In genomic region chr20:31543966-31544598, GRCh38 we compare ENCODE assay signal across 8 cellular contexts. TPM values are rescaled to one million over a fixed set of nuclear protein-coding genes. Genes with fewer than 3 reads are reported as not detected.
DNase-seq lines count a peak whose midpoint lies in the region; ATAC-seq and TF ChIP-seq lines count a peak whose summit lies in the region.

No MANE protein-coding gene starts in this region.

- H3K36me3 ChIP-seq in lung (ENCODE audit: control insufficient read depth in 2 of 2, insufficient read depth in 2 of 2, low read length in 2 of 2): peaks cover 8 to 21% of the 10 kb centered on the region in 2 donors

- peaks cover 16% of the 10 kb centered on the region for H3K4me1 Mint-ChIP-seq in MCF 10A (ENCODE audit: insufficient read depth, unreplicated experiment)

- TF ChIP-seq CTCF in AG04449 (IDR thresholded peaks at IDR 0.05; ENCODE audit: insufficient read depth, low read length, missing control alignments) (no peak), MCF 10A (IDR thresholded peaks at IDR 0.05; ENCODE audit: unreplicated experiment) (no peak), lung (IDR thresholded peaks at IDR 0.05; ENCODE audit: control extremely low read depth, extremely low read depth) (no peak)

- H3K36me3 Mint-ChIP-seq in MCF 10A (ENCODE audit: insufficient read depth, unreplicated experiment): peaks cover 75% of the 10 kb centered on the region

- 69 to 75% methylated on average over 1 of the region's 1 CpG for WGBS in lung, 2 donors

- peak overlapping the region; percentile 71 for H3K27ac Mint-ChIP-seq in MCF 10A (ENCODE audit: low read depth, unreplicated experiment)

- no peaks in the 10 kb centered on the region for H3K4me1 ChIP-seq in lung (ENCODE audit: control insufficient read depth in 2 of 2, insufficient read depth in 2 of 2, low read length in 2 of 2)

- no TSS peak for BruUV-seq in MCF 10A (replicated peaks; lab: Mats Ljungman, UMichigan)

- CTCF ChIA-PET in AG04449 (lab: Yijun Ruan, JAX) (interaction anchor here (0.7 to 18.2 kb wide), 4 partner anchors 10 to 68 kb away, joined by 3 to 340 read pairs (median 8); partner anchors contain the start of gene HM13), MCF 10A (lab: Yijun Ruan, JAX) (interaction anchor here (1.1 to 21.4 kb wide), 2 partner anchors 15 to 68 kb away, joined by 7 to 278 read pairs; no protein-coding TSS in a partner anchor)

- no peak overlapping the region for H3K4me3 Mint-ChIP-seq in MCF 10A (ENCODE audit: unreplicated experiment)

- H3K4me3 ChIP-seq in AG04449 (ENCODE audit: low read depth, low read length) (no peak overlapping the region), lung (no peak overlapping the region)

- intact Hi-C loops in MCF 10A (cut with micrococcal nuclease): no loop called here

- H3K9me3 ChIP-seq in lung (ENCODE audit: control insufficient read depth in 2 of 2, insufficient read depth in 1 of 2, low read length in 1 of 2): no peaks in the 10 kb centered on the region

- POLR2A ChIA-PET in AG04449 (lab: Yijun Ruan, JAX): interaction anchor here (0.6 to 1.5 kb wide), 4 partner anchors 23 to 523 kb away, joined by 3 to 7 read pairs (median 4); partner anchors contain the start of gene ID1
- POLR2A ChIA-PET in MCF 10A (lab: Yijun Ruan, JAX): interaction anchor here (1.1 to 1.9 kb wide), 3 partner anchors 17 to 63 kb away, joined by 3 to 8 read pairs (median 3); no protein-coding TSS in a partner anchor

- no peaks in the 10 kb centered on the region for H3K27me3 ChIP-seq in lung (ENCODE audit: control insufficient read depth, insufficient read depth)

- H3K27me3 Mint-ChIP-seq in MCF 10A (ENCODE audit: insufficient read depth, unreplicated experiment): no peaks in the 10 kb centered on the region

- ATAC-seq in lung (ENCODE audit: insufficient read depth, low FRiP score) (peak; percentile 42), HG02610 (IDR thresholded peaks at IDR 0.05; ENCODE audit: unreplicated experiment) (no peak), HG03196 (IDR thresholded peaks at IDR 0.05; ENCODE audit: unreplicated experiment) (no peak)

- H3K9me3 Mint-ChIP-seq in MCF 10A (ENCODE audit: unreplicated experiment): no peaks in the 10 kb centered on the region

- H3K27ac ChIP-seq in lung (ENCODE audit: low read depth in 1 of 2, low read length in 1 of 2): peak overlapping the region in 1 of 2 donors; percentile 37

- DNase-seq in AG04449 (ENCODE audit: low read depth, low spot score) (peak; percentile 93), HT1080 (ENCODE audit: low read depth) (peak; percentile 84), MCF 10A (ENCODE audit: unreplicated experiment) (peak; percentile 19), lung (ENCODE audit: low spot score) (peak; percentile 37), DMS 273 treated with DMSO at 0.1 percent for 48 hours (lab: John Stamatoyannopoulos, UW) (no peak)
- no peak for DNase-seq in activated effector memory CD4-positive, alpha-beta T cell treated with anti-CD3 and anti-CD28 coated beads, Interleukin-2, amount 50 U/mL, for 16 hours

RNA-seq across cellular contexts. Expression of gene HM13, which starts 29.8 kb away (rescaled TPM):
- total RNA-seq in HT1080 (2014; rRNA removed; shearing (Covaris generic)): 64.3 and 83.5 TPM in 2 replicates
- 193 and 201 TPM in 2 replicates for polyA plus RNA-seq in HT1080 (2015; cell fraction: cytosol; rRNA removed)
- polyA plus RNA-seq in HT1080 (2015; cell fraction: nucleus; rRNA removed): 243 and 272 TPM in 2 replicates
- total RNA-seq in MCF 10A (2022) (276 and 338 TPM in 2 replicates), lung (100 to 1,000 TPM in 1 of 2 donors, 10 to 100 TPM in 1; 53.5 to 237 TPM)
- 100 to 1,000 TPM; 173 to 249 TPM for polyA plus RNA-seq in lung

Comparison
In these comparisons a context has a peak if more than half of its experiments do, and no peak if none do; other contexts are left out.
1. DNase-seq: peak in AG04449 (single experiment), HT1080 (single experiment), MCF 10A (single experiment) and lung (single experiment); none in DMS 273 treated with DMSO at 0.1 percent for 48 hours (single experiment) and activated effector memory CD4-positive, alpha-beta T cell treated with anti-CD3 and anti-CD28 coated beads, Interleukin-2, amount 50 U/mL, for 16 hours (single experiment).